In the genomic region with DNA sequence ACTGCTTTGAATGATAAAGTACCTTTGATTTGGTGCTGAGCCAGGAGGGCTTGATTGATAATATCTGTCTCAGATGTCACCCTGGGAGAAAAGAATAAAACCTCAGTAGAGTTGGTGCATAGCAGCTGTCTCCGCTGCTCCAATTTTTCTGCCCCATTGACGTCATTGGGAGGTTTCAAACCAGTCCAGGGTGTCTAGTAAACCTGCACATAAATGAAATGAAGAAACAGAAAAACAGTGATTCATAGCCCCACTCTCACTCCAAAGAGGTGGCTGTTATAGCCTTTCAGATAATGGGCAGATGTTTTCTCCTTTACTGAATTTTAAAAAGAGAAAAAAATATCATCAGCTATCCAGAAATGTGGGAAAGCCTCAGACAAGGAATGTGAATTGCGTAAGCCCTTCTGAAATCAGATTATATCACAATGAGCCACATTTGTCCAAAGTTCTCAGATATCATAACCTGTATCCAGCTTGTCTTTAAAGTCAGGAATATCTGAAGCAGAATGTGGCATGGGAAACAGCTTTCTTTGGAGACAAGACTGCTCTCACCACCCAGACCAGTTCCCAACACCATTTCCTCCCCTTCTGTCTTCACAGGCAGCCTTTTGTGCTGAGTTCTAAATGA, we compare ENCODE assay signal across 8 cellular contexts.
DNase-seq lines count a peak whose midpoint lies in the region; ATAC-seq and TF ChIP-seq lines count a peak whose summit lies in the region.

No MANE protein-coding gene starts in this region.

- H3K27me3 ChIP-seq in left lung, result no peaks in the 10 kb centered on the region

- no peak overlapping the region for H3K27ac ChIP-seq in left lung

- no peaks in the 10 kb centered on the region for H3K4me1 ChIP-seq in left lung

- no peak for TF ChIP-seq CTCF in left lung (IDR thresholded peaks at IDR 0.05)

- ATAC-seq in left lung (peak; percentile 45), GM21367 (IDR thresholded peaks at IDR 0.05; ENCODE audit: unreplicated experiment) (no peak), GM18520 (IDR thresholded peaks at IDR 0.05; ENCODE audit: unreplicated experiment) (no peak), HG02588 (IDR thresholded peaks at IDR 0.05; ENCODE audit: unreplicated experiment) (no peak)

- H3K4me3 ChIP-seq in left lung, result no peak overlapping the region

- intact Hi-C loops in left lung (cut with DNase I), result no loop called here

- no peaks in the 10 kb centered on the region for H3K9me3 ChIP-seq in left lung

- no peaks in the 10 kb centered on the region for H3K36me3 ChIP-seq in left lung

- DNase-seq in stimulated activated CD4-positive, alpha-beta T cell treated with anti-CD3 and anti-CD28 coated beads, Interleukin-12 subunit alpha, Interleukin-12 subunit beta, amount 100 ng/mL, for 48 hours (ENCODE audit: low read depth in 2 of 3, low spot score in 1 of 3), result peak; percentile 17 to 47 (median 21)
- DNase-seq in stimulated activated CD4-positive, alpha-beta T cell treated with anti-CD3 and anti-CD28 coated beads, Interleukin-4, amount 100 ng/mL, for 1 hour, result no peak
- DNase-seq in activated T-cell treated with anti-CD3 and anti-CD28 coated beads, Interleukin-2, amount 50 U/mL, for 1 hour, result peak; percentile 20
- DNase-seq in left lung (no peak), NCI-H510A treated with DMSO at 0.1 percent for 48 hours (lab: John Stamatoyannopoulos, UW) (no peak)

Comparison
In these comparisons a context has a peak if more than half of its experiments do, and no peak if none do; other contexts are left out.
1. DNase-seq: peak in stimulated activated CD4-positive, alpha-beta T cell treated with anti-CD3 and anti-CD28 coated beads, Interleukin-12 subunit alpha, Interleukin-12 subunit beta, amount 100 ng/mL, for 48 hours (3 of 3) and activated T-cell treated with anti-CD3 and anti-CD28 coated beads, Interleukin-2, amount 50 U/mL, for 1 hour (single experiment); none in stimulated activated CD4-positive, alpha-beta T cell treated with anti-CD3 and anti-CD28 coated beads, Interleukin-4, amount 100 ng/mL, for 1 hour (single experiment), left lung (0 of 2) and NCI-H510A treated with DMSO at 0.1 percent for 48 hours (single experiment).